11 cellular contexts compared by ENCODE assay signal in the genomic region with DNA sequence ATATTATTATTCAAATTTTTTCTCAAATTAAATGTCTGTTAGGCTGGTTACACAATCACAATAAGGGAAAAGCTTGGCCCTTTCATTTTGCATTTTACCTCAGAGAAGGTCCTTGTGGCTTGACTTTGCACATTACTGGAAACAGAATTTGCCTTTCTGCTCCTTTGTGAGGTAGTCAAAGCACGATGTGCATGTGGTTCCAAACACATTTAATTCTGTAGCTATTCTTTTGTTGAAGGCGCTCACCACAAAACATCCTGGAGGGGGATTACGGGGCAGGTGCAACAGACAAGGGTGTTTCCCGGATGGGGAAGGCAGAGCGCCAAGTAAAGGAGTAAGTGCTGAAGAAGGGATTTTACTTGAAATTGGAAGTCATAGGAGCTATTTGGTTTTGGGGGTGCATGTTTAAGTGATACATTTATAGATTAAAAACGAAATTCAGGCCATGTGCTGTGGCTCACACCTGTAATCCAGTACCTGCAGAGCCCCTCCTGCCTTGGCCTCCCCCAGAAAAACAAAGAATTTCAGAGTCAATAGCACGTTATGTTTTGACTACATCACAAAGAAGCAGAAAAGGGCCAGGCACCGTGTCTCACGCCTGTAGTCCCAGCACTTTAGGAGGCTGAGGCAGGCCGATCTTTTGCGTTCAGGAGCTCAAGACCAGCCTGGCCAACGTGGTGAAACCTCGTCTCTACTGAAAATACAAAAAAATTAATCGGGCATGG. TPM values are rescaled to one million over a fixed set of nuclear protein-coding genes. Genes with fewer than 3 reads are reported as not detected.
A peak's percentile ranks its signal among the peaks of the same experiment; 100 is the strongest.
DNase-seq lines count a peak whose midpoint lies in the region; ATAC-seq and TF ChIP-seq lines count a peak whose summit lies in the region.
"Had no signal": no experiment of that assay in that cellular context is flagged by ENCODE, and none has a peak within 500 bp of the region (broad histone marks: within the 10 kb centered on the region; RNA-seq: fewer than 3 reads in every experiment).

No MANE protein-coding gene starts in this region.

- no peak overlapping the region for H3K4me3 ChIP-seq in Karpas-422 (ENCODE audit: low read length)
- H3K4me3 ChIP-seq: cardiac muscle cell, SJCRH30 had no signal

- H3K36me3 ChIP-seq in Karpas-422 (ENCODE audit: insufficient read depth, low read length) = no peaks in the 10 kb centered on the region
- H3K36me3 ChIP-seq: cardiac muscle cell, SJCRH30 had no signal

- H3K9me3 ChIP-seq in Karpas-422 (ENCODE audit: low read length) = no peaks in the 10 kb centered on the region
- H3K9me3 ChIP-seq: SJCRH30 had no signal

- H3K27me3 ChIP-seq in Karpas-422 (ENCODE audit: low read length) = no peaks in the 10 kb centered on the region
- H3K27me3 ChIP-seq: cardiac muscle cell, SJCRH30 had no signal

- no peak overlapping the region for H2AFZ ChIP-seq in Karpas-422 (ENCODE audit: low read length)

- TF ChIP-seq POLR2A in GM18505 (IDR thresholded peaks at IDR 0.05; ENCODE audit: borderline replicate concordance, extremely low read depth, insufficient read depth, insufficient read length) = no peak

- no peak overlapping the region for H3K27ac ChIP-seq in Karpas-422 (ENCODE audit: low read length)
- H3K27ac ChIP-seq: 22Rv1, cardiac muscle cell, SJCRH30 had no signal

- peak; percentile 26 for DNase-seq in DMS153 (lab: John Stamatoyannopoulos, UW)
- DNase-seq in DMS153 treated with DMSO at 0.1 percent for 48 hours (lab: John Stamatoyannopoulos, UW; ENCODE audit: unreplicated experiment) = no peak
- peak; percentile 98 for DNase-seq in RPMI8226
- peak; percentile 6 for DNase-seq in stimulated activated CD4-positive, alpha-beta T cell treated with anti-CD3 and anti-CD28 coated beads, Interleukin-4, amount 100 ng/mL, for 1 hour
- DNase-seq in NCI-H1417 treated with DMSO at 0.1 percent for 48 hours (lab: John Stamatoyannopoulos, UW) = no peak
- DNase-seq in Karpas-422 = no peak

- H3K4me2 ChIP-seq in Karpas-422 (ENCODE audit: low read depth, low read length, poor library complexity, severe bottlenecking) = no peak overlapping the region

- peak; percentile 62 for ATAC-seq in HG02642 (IDR thresholded peaks at IDR 0.05; ENCODE audit: poor library complexity, unreplicated experiment)
- ATAC-seq in GM18505 (IDR thresholded peaks at IDR 0.05; ENCODE audit: unreplicated experiment) = no peak

- no peaks in the 10 kb centered on the region for H4K20me1 ChIP-seq in Karpas-422 (ENCODE audit: insufficient read depth, low read depth, low read length)

- no peaks in the 10 kb centered on the region for H3K4me1 ChIP-seq in Karpas-422 (ENCODE audit: low read length)
- H3K4me1 ChIP-seq: SJCRH30 had no signal

- no peaks in the 10 kb centered on the region for H3K9me2 ChIP-seq in Karpas-422 (replicated peaks; ENCODE audit: insufficient read depth, low read length)

- H3K9ac ChIP-seq in Karpas-422 (ENCODE audit: low read length) = no peak overlapping the region

- no peaks in the 10 kb centered on the region for H3K79me2 ChIP-seq in Karpas-422 (ENCODE audit: low read length)

RNA-seq across cellular contexts. Expression of gene TENT4B, which starts 31.2 kb away (rescaled TPM):
- total RNA-seq in Karpas-422 (2014; rRNA removed; shearing (Covaris generic); ENCODE audit: low replicate concordance) = 2.5 and 5.2 TPM in 2 replicates

RNA-seq across cellular contexts. Expression of gene HEATR3, which starts 56.1 kb away (rescaled TPM):
- 22.1 and 24.4 TPM in 2 replicates for total RNA-seq in Karpas-422 (2014; rRNA removed; shearing (Covaris generic); ENCODE audit: low replicate concordance)

Comparison
In these comparisons a context has a peak if more than half of its experiments do, and no peak if none do; other contexts are left out.
1. DNase-seq: peak in DMS153 (single experiment), RPMI8226 (single experiment) and stimulated activated CD4-positive, alpha-beta T cell treated with anti-CD3 and anti-CD28 coated beads, Interleukin-4, amount 100 ng/mL, for 1 hour (single experiment); none in DMS153 treated with DMSO at 0.1 percent for 48 hours (single experiment), NCI-H1417 treated with DMSO at 0.1 percent for 48 hours (single experiment) and Karpas-422 (single experiment).